14 cellular contexts compared by ENCODE assay signal in the genomic region with DNA sequence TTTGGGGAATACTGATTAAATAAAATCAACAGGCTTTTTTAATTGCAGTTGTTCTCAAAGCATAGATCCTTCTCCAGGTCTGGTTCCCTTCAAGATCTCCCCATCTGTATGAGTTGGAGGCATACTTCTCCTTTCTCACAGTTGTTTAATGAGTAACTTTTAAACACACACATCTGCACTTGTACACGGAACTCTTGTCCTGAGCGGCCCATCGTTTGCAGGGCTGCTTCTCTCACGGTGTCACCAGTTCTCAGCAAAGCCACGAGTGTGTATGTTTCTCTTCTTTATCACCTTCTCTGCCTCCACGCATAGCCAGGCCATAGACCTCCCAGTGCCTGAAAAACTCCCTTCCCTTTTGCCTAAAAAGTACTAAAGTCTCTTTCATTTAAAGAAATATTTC.
A peak's percentile ranks its signal among the peaks of the same experiment; 100 is the strongest.
DNase-seq lines count a peak whose midpoint lies in the region; ATAC-seq, FAIRE-seq and TF ChIP-seq lines count a peak whose summit lies in the region.
"Had no signal": no experiment of that assay in that cellular context is flagged by ENCODE, and none has a peak within 500 bp of the region (broad histone marks: within the 10 kb centered on the region; RNA-seq: fewer than 3 reads in every experiment).

No MANE protein-coding gene starts in this region.

- no peak overlapping the region for H2BK5ac ChIP-seq in mesenchymal stem cell (ENCODE audit: low read depth, low read length, poor library complexity, severe bottlenecking)

- DNase-seq in mesenchymal stem cell (no peak), GM12892 (ENCODE audit: insufficient read length) (no peak), H54 (ENCODE audit: insufficient read length, low spot score) (no peak), adrenal gland (no peak)
- DNase-seq: activated CD4-positive, alpha-beta T cell treated with anti-CD3 and anti-CD28 coated beads for 48 hours; activated naive CD4-positive, alpha-beta T cell treated with anti-CD3 and anti-CD28 coated beads for 36 hours; BE2C; foreskin melanocyte; NCI-H510A treated with DMSO at 0.1 percent for 48 hours had no signal

- H3K4ac ChIP-seq in mesenchymal stem cell (ENCODE audit: low read depth in 1 of 2, low read length in 2 of 2), result no peak overlapping the region

- H3K18ac ChIP-seq in mesenchymal stem cell (ENCODE audit: low read depth in 1 of 2, low read length in 2 of 2), result no peak overlapping the region

- FAIRE-seq in GM12892 (lab: Jason Lieb, UNC) (no peak), H54 (lab: Jason Lieb, UNC) (no peak)
- FAIRE-seq: urothelium cell line had no signal

- H3K9me3 ChIP-seq in mesenchymal stem cell (ENCODE audit: control insufficient read depth, low read length), result no peaks in the 10 kb centered on the region
- no peaks in the 10 kb centered on the region for H3K9me3 ChIP-seq in adrenal gland (replicated peaks in 1 of 3)
- H3K9me3 ChIP-seq: BE2C had no signal

- H3K4me3 ChIP-seq in mesenchymal stem cell (ENCODE audit: insufficient read depth in 1 of 2, low read depth in 1 of 2, low read length in 2 of 2) (no peak overlapping the region), adrenal gland (no peak overlapping the region)

- intact Hi-C loops in adrenal gland (cut with DNase I), result no loop called here

- no peaks in the 10 kb centered on the region for H3K36me3 ChIP-seq in mesenchymal stem cell (ENCODE audit: control insufficient read depth in 1 of 2, insufficient read depth in 2 of 2, low read depth in 1 of 2, low read length in 2 of 2)
- no peaks in the 10 kb centered on the region for H3K36me3 ChIP-seq in adrenal gland (replicated peaks in 1 of 2)
- H3K36me3 ChIP-seq: BE2C had no signal

- no peak overlapping the region for H2BK12ac ChIP-seq in mesenchymal stem cell (ENCODE audit: low read length in 2 of 2)

- H3K79me1 ChIP-seq in mesenchymal stem cell (replicated peaks; ENCODE audit: low read length, poor library complexity, severe bottlenecking), result no peaks in the 10 kb centered on the region

- no peak overlapping the region for H2AK5ac ChIP-seq in mesenchymal stem cell (ENCODE audit: low read length, severe bottlenecking)

- H2AFZ ChIP-seq in mesenchymal stem cell (ENCODE audit: low read depth, low read length), result no peak overlapping the region

- no peak overlapping the region for H2BK15ac ChIP-seq in mesenchymal stem cell (ENCODE audit: low read depth, poor library complexity, severe bottlenecking)

- no peak for TF ChIP-seq CTCF in adrenal gland (IDR thresholded peaks at IDR 0.05)

- no peak overlapping the region for H4K91ac ChIP-seq in mesenchymal stem cell (ENCODE audit: low read length)

- H3K23ac ChIP-seq in mesenchymal stem cell (ENCODE audit: low read length in 2 of 2), result no peak overlapping the region

- H3K4me2 ChIP-seq in mesenchymal stem cell (ENCODE audit: low read length, poor library complexity, severe bottlenecking), result peak overlapping the region; percentile 8

- H4K8ac ChIP-seq in mesenchymal stem cell (ENCODE audit: low read length), result no peak overlapping the region

- no peak overlapping the region for H3K9ac ChIP-seq in mesenchymal stem cell (ENCODE audit: low read length)

- peaks cover 7% of the 10 kb centered on the region for H3K4me1 ChIP-seq in mesenchymal stem cell (ENCODE audit: control insufficient read depth, insufficient read depth, low read depth, low read length)
- no peaks in the 10 kb centered on the region for H3K4me1 ChIP-seq in adrenal gland (replicated peaks in 1 of 2)
- H3K4me1 ChIP-seq: BE2C had no signal

- H2BK120ac ChIP-seq in mesenchymal stem cell (ENCODE audit: low read depth, low read length), result no peak overlapping the region

- H3K27ac ChIP-seq in mesenchymal stem cell (ENCODE audit: low read length, poor library complexity, severe bottlenecking) (no peak overlapping the region), adrenal gland (no peak overlapping the region)

- TF ChIP-seq POLR2A in GM12892 (IDR thresholded peaks at IDR 0.05; ENCODE audit: low read depth, low read length), result no peak
- TF ChIP-seq POLR2A in H54 (IDR thresholded peaks at IDR 0.05; ENCODE audit: low read depth, low read length), result no peak
- TF ChIP-seq POLR2A in adrenal gland (IDR thresholded peaks at IDR 0.05), result no peak

- no peak overlapping the region for H3K14ac ChIP-seq in mesenchymal stem cell (ENCODE audit: low read length in 2 of 2)

- H3K27me3 ChIP-seq in mesenchymal stem cell (ENCODE audit: control insufficient read depth in 1 of 2, insufficient read depth in 1 of 2, low read length in 2 of 2) (peaks cover 0 to 21% of the 10 kb centered on the region in 2 experiments), adrenal gland (no peaks in the 10 kb centered on the region)
- H3K27me3 ChIP-seq: BE2C had no signal

- 85% methylated on average over 6 of the region's 6 CpGs for WGBS in mesenchymal stem cell
- WGBS in adrenal gland, 4 donors, result 70 to 92% (median 77%) methylated on average over 6 of the region's 6 CpGs

- ATAC-seq in GM18517 (IDR thresholded peaks at IDR 0.05; ENCODE audit: unreplicated experiment) (peak; percentile 89), GM21825 (IDR thresholded peaks at IDR 0.05; ENCODE audit: unreplicated experiment) (peak; percentile 95), HG03378 (IDR thresholded peaks at IDR 0.05; ENCODE audit: unreplicated experiment) (peak; percentile 89), GM18858 (IDR thresholded peaks at IDR 0.05; ENCODE audit: unreplicated experiment) (no peak)
